20 cellular contexts compared by ENCODE assay signal in genomic region chr14:66017960-66018359, GRCh38.
"Had no signal": no experiment of that assay in that cellular context is flagged by ENCODE, and none has a peak within 500 bp of the region (broad histone marks: within the 10 kb centered on the region; RNA-seq: fewer than 3 reads in every experiment).

No MANE protein-coding gene starts in this region.

- DNase-seq: activated gamma-delta T cell treated with Interleukin-2 at 50 U/mL for 16 hours; activated T-cell treated with anti-CD3 and anti-CD28 coated beads, Interleukin-2, amount 50 U/mL, for 1 hour; effector memory CD4-positive, alpha-beta T cell; foreskin melanocyte; glutamatergic neuron; immature natural killer cell; left lung; naive thymus-derived CD4-positive, alpha-beta T cell; posterior cingulate gyrus; right lobe of liver; stimulated activated CD4-positive, alpha-beta T cell treated with anti-CD3 and anti-CD28 coated beads, Interleukin-2, amount 100 ng/mL, for 24 hours; stimulated activated naive CD8-positive, alpha-beta T cell treated with anti-CD3 and anti-CD28 coated beads, Interleukin-15, amount 100 ng/mL, for 72 hours had no signal

- H3K27ac ChIP-seq: hepatocyte, left lung, neural progenitor cell, right lobe of liver, skin epidermis, tibial nerve had no signal

- ATAC-seq: activated naive CD4-positive, alpha-beta T cell treated with anti-CD3 and anti-CD28 coated beads, Interleukin-2, amount 50 U/mL, for 72 hours; esophagus mucosa; left lung; naive thymus-derived CD4-positive, alpha-beta T cell; right lobe of liver; stimulated activated effector memory CD8-positive, alpha-beta T cell treated with anti-CD3 and anti-CD28 coated beads, Interleukin-12 subunit alpha, Interleukin-12 subunit beta, amount 100 ng/mL, for 72 hours; stimulated activated naive CD8-positive, alpha-beta T cell treated with anti-CD3 and anti-CD28 coated beads, Interleukin-15, amount 100 ng/mL, for 72 hours; WTC11 had no signal
